ENCODE assay signal across 30 cellular contexts in the genomic region with DNA sequence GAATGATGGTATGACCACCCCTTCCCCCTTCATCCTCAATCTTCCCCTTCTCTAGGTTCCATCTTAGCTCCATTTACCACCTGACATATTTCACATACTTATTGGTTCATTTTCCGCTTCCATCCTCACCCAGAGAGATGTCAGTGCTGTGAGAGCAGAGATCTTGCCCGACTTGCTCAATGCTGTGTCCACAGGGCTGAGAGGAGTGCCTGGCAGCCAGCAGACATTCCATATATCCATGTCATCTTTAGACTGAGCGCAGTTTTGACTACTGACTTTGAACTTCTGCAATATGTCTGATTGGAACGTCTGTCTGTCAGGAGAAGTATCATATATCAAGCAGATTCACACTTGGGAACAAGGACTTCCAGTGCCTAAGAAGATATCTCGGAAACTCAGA.
"Had no signal": no experiment of that assay in that cellular context is flagged by ENCODE, and none has a peak within 500 bp of the region (broad histone marks: within the 10 kb centered on the region; RNA-seq: fewer than 3 reads in every experiment).

No MANE protein-coding gene starts in this region.

- H3K9me3 ChIP-seq: SJCRH30 had no signal

- H3K4me1 ChIP-seq: SJCRH30 had no signal

- FAIRE-seq: astrocyte had no signal

- H3K4me3 ChIP-seq: SJCRH30 had no signal

- H3K27me3 ChIP-seq: brain microvascular endothelial cell, SJCRH30 had no signal

- H3K27ac ChIP-seq: brain microvascular endothelial cell, SJCRH30 had no signal

- ATAC-seq: activated CD8-positive, alpha-beta T cell treated with anti-CD3 and anti-CD28 coated beads, Interleukin-2, amount 10 ng/mL, durations not matched to agents 7 days and 5 days; activated naive CD4-positive, alpha-beta T cell treated with anti-CD3 and anti-CD28 coated beads, Interleukin-2, amount 50 U/mL, for 72 hours; activated naive CD8-positive, alpha-beta T cell treated with anti-CD3 and anti-CD28 coated beads, Interleukin-2, amount 50 U/mL, for 24 hours; Panc1; SK-N-SH treated with all-trans-retinoic acid at 6 μM for 48 hours; WTC11 had no signal

- DNase-seq: activated CD4-positive, alpha-beta T cell treated with anti-CD3 and anti-CD28 coated beads for 48 hours; activated CD4-positive, alpha-beta T cell treated with anti-CD3 and anti-CD28 coated beads, Interleukin-2, amount 50 U/mL, for 4 hours; activated CD4-positive, CD25-positive, alpha-beta regulatory T cell treated with anti-CD3 and anti-CD28 coated beads, Interleukin-2, amount 50 U/mL, for 72 hours; activated CD8-positive, alpha-beta memory T cell treated with anti-CD3 and anti-CD28 coated beads, Interleukin-2, amount 50 U/mL, for 48 hours; activated CD8-positive, alpha-beta T cell treated with anti-CD3 and anti-CD28 coated beads, Interleukin-2, amount 10 ng/mL, durations not matched to agents 7 days and 5 days; activated effector memory CD4-positive, alpha-beta T cell treated with anti-CD3 and anti-CD28 coated beads, Interleukin-2, amount 50 U/mL, for 16 hours; activated naive CD4-positive, alpha-beta T cell treated with Interleukin-2 at 50 U/mL for 16 hours; activated naive CD8-positive, alpha-beta T cell treated with anti-CD3 and anti-CD28 coated beads, Interleukin-2, amount 50 U/mL, for 24 hours; activated T-cell treated with anti-CD3 and anti-CD28 coated beads, Interleukin-2, amount 50 U/mL, for 1 hour; amygdala; brain microvascular endothelial cell; caudate nucleus; NCI-H1048; NCI-H146; NCI-H187 treated with DMSO at 0.1 percent for 48 hours; NCI-H2081 treated with DMSO at 0.1 percent for 48 hours; NCI-H2171; NCI-H2227 treated with DMSO at 0.1 percent for 48 hours; NCI-H446 treated with DMSO at 0.1 percent for 48 hours; NCI-H524 treated with DMSO at 0.1 percent for 48 hours; NCI-H82; Right ventricle myocardium superior; RPMI8226; SJCRH30; SW 1271 had no signal

- H3K36me3 ChIP-seq: brain microvascular endothelial cell, SJCRH30 had no signal
